ENCODE assay signal across 8 cellular contexts in genomic region chr20:36463212-36464061, GRCh38.
DNase-seq lines count a peak whose midpoint lies in the region; ATAC-seq and TF ChIP-seq lines count a peak whose summit lies in the region.

No MANE protein-coding gene starts in this region.

- H3K4me1 Mint-ChIP-seq in CD14-positive monocyte (peaks cover 65% of the 10 kb centered on the region), neural progenitor cell (peaks cover 53% of the 10 kb centered on the region)

- peaks cover 8 to 13% of the 10 kb centered on the region in 2 donors for H3K36me3 Mint-ChIP-seq in CD14-positive monocyte
- peaks cover 2% of the 10 kb centered on the region for H3K36me3 Mint-ChIP-seq in neural progenitor cell

- peak overlapping the region; percentile 92 for H3K4me2 ChIP-seq in neural progenitor cell

- no peak for ATAC-seq in GM21528 (IDR thresholded peaks at IDR 0.05; ENCODE audit: low FRiP score, unreplicated experiment)
- ATAC-seq in HG02884 (IDR thresholded peaks at IDR 0.05; ENCODE audit: unreplicated experiment), result no peak

- H3K27ac ChIP-seq in effector memory CD4-positive, alpha-beta T cell (ENCODE audit: insufficient read depth, low read length, poor library complexity, severe bottlenecking), result peak overlapping the region; percentile 80
- H3K27ac ChIP-seq in neural progenitor cell, result no peak overlapping the region

- H2AFZ ChIP-seq in neural progenitor cell (replicated peaks), result no peak overlapping the region

- H3K36me3 ChIP-seq in effector memory CD4-positive, alpha-beta T cell (ENCODE audit: control insufficient read depth, insufficient read depth, low read length), result no peaks in the 10 kb centered on the region
- no peaks in the 10 kb centered on the region for H3K36me3 ChIP-seq in neural progenitor cell

- peaks cover 35% of the 10 kb centered on the region for H3F3A ChIP-seq in neural progenitor cell (ENCODE audit: low read depth)

- H3K9ac ChIP-seq in neural progenitor cell, result peak overlapping the region; percentile 48

- no peaks in the 10 kb centered on the region for H3K9me3 ChIP-seq in effector memory CD4-positive, alpha-beta T cell (ENCODE audit: control insufficient read depth, low read length)
- no peaks in the 10 kb centered on the region for H3K9me3 ChIP-seq in neural progenitor cell (ENCODE audit: low read depth)

- H3K4me3 Mint-ChIP-seq in CD14-positive monocyte, result peak overlapping the region; percentile 90 to 97
- H3K4me3 Mint-ChIP-seq in neural progenitor cell, result peak overlapping the region; percentile 97

- DNase-seq in CD14-positive monocyte (ENCODE audit: low spot score) (no peak), NCI-H146 treated with DMSO at 0.1 percent for 48 hours (lab: John Stamatoyannopoulos, UW; ENCODE audit: unreplicated experiment) (peak; percentile 21), neural progenitor cell (ENCODE audit: low spot score) (no peak), cerebellar nuclear complex (lab: John Stamatoyannopoulos, UW) (no peak), mucosa of gallbladder (ENCODE audit: low spot score) (no peak)
- no peak for DNase-seq in effector memory CD4-positive, alpha-beta T cell

- H3K27me3 ChIP-seq in effector memory CD4-positive, alpha-beta T cell (replicated peaks; ENCODE audit: control insufficient read depth, insufficient read depth, low read length, poor library complexity, severe bottlenecking), result no peaks in the 10 kb centered on the region
- H3K27me3 ChIP-seq in neural progenitor cell, result no peaks in the 10 kb centered on the region

- H3K27me3 Mint-ChIP-seq in CD14-positive monocyte (ENCODE audit: low read depth in 3 of 3), result peaks cover 3 to 9% (median 8%) of the 10 kb centered on the region in 3 donors
- H3K27me3 Mint-ChIP-seq in neural progenitor cell (ENCODE audit: insufficient read depth, low read depth), result peaks cover 9% of the 10 kb centered on the region

- H3K79me2 ChIP-seq in neural progenitor cell (ENCODE audit: low read depth), result peaks cover 68% of the 10 kb centered on the region

- H3K4me3 ChIP-seq in effector memory CD4-positive, alpha-beta T cell (ENCODE audit: insufficient read depth, low read depth, low read length, poor library complexity, severe bottlenecking), result peak overlapping the region; percentile 63
- peak overlapping the region; percentile 82 for H3K4me3 ChIP-seq in neural progenitor cell

- H4K20me1 ChIP-seq in neural progenitor cell (ENCODE audit: low read depth), result peaks cover 65% of the 10 kb centered on the region

- peaks cover 0 to 3% (median 0%) of the 10 kb centered on the region in 7 donors for H3K9me3 Mint-ChIP-seq in CD14-positive monocyte
- H3K9me3 Mint-ChIP-seq in neural progenitor cell, result no peaks in the 10 kb centered on the region

- peaks cover 60% of the 10 kb centered on the region for H3K4me1 ChIP-seq in effector memory CD4-positive, alpha-beta T cell (ENCODE audit: control insufficient read depth, insufficient read depth, low read length, poor library complexity, severe bottlenecking)
- H3K4me1 ChIP-seq in neural progenitor cell, result peaks cover 35% of the 10 kb centered on the region

- TF ChIP-seq CTCF in CD14-positive monocyte (IDR thresholded peaks at IDR 0.05) (no peak), neural progenitor cell (IDR thresholded peaks at IDR 0.05) (no peak)

- peak overlapping the region in 5 of 7 donors; percentile 15 to 88 (median 27) for H3K27ac Mint-ChIP-seq in CD14-positive monocyte
- no peak overlapping the region for H3K27ac Mint-ChIP-seq in neural progenitor cell

- intact Hi-C loops in CD14-positive monocyte (cut with micrococcal nuclease), result loop anchor here (2.0 to 10.0 kb wide), 2 partner anchors 141 to 311 kb away; partner anchors contain the start of genes DSN1 (in 1 of the 2) and RAB5IF (in 1 of the 2)
